ENCODE assay signal across 9 cellular contexts in the genomic region with DNA sequence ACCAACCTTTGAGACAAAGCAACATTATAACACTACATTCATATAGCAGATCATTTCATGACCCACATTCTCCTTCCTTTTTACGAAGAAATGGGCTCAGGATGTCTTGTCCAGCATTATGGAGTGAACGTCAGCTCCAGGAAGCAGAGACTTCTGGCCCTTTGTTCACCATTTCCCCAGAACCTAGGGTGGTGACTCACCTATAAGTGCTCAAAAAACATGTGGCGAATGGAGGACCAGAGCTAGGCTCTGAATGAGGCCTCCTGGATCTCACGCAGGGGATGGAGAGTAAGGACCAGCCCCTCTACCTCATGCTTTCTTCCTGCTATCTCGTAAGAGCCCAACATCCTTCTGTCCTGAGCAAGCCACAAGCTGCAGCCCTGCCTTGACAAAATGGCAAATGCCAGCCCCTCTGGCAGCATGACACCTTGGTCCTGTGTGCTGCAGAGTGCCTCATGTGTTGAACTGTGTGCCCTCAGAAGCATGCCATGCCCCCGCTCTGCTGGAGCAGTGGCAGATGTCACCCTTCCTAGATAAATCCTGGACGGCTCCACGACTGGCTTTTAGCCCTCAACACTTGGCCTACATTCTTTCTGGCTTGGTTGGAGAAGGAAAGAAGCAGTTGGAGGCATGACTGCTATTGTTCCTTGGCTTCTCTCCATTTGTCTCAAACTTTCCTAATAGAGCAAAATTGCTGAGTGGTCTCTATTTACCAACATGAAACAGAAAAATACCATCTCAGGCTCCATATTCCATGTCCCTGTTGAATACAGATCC. TPM values are rescaled to one million over a fixed set of nuclear protein-coding genes. Genes with fewer than 3 reads are reported as not detected.
DNase-seq lines count a peak whose midpoint lies in the region; ATAC-seq and TF ChIP-seq lines count a peak whose summit lies in the region.
"Had no signal": no experiment of that assay in that cellular context is flagged by ENCODE, and none has a peak within 500 bp of the region (broad histone marks: within the 10 kb centered on the region; RNA-seq: fewer than 3 reads in every experiment).

No MANE protein-coding gene starts in this region.

- H4K20me1 ChIP-seq in BLaER1 treated with 17β-estradiol and CSF1 and Interleukin-3, amounts not matched to agents 10 nM and 100 nM = peaks cover 0 to 47% (median 30%) of the 10 kb centered on the region in 11 experiments; a peak in 18 of 22 replicates

- H3K27me3 ChIP-seq in BLaER1 treated with 17β-estradiol and CSF1 and Interleukin-3, amounts not matched to agents 10 nM and 100 nM = no peaks in the 10 kb centered on the region
- H3K27me3 ChIP-seq in RWPE2 (ENCODE audit: insufficient read depth, poor library complexity, severe bottlenecking) = no peaks in the 10 kb centered on the region
- no peaks in the 10 kb centered on the region for H3K27me3 ChIP-seq in neutrophil

- no peaks in the 10 kb centered on the region for H3K9me3 ChIP-seq in BLaER1 treated with 17β-estradiol and CSF1 and Interleukin-3, amounts not matched to agents 10 nM and 100 nM (replicated peaks in 1 of 11)
- no peaks in the 10 kb centered on the region for H3K9me3 ChIP-seq in RWPE2 (ENCODE audit: severe bottlenecking)
- no peaks in the 10 kb centered on the region for H3K9me3 ChIP-seq in neutrophil

- H3K4me2 ChIP-seq in BLaER1 treated with 17β-estradiol and CSF1 and Interleukin-3, amounts not matched to agents 10 nM and 100 nM = peak overlapping the region; percentile 2 to 89 (median 77); a peak in 19 of 22 replicates

- H3K4me1 ChIP-seq in BLaER1 treated with 17β-estradiol and CSF1 and Interleukin-3, amounts not matched to agents 10 nM and 100 nM = peaks cover 76 to 94% (median 82%) of the 10 kb centered on the region in 10 experiments
- H3K4me1 ChIP-seq in RWPE2 (ENCODE audit: insufficient read depth, poor library complexity, severe bottlenecking) (peaks cover 49% of the 10 kb centered on the region), neutrophil (ENCODE audit: control insufficient read depth in 1 of 2, insufficient read depth in 1 of 2, low read depth in 1 of 2, low read length in 1 of 2) (peaks cover 64 to 68% of the 10 kb centered on the region in 2 experiments)

- peak overlapping the region in 1 of 11 experiments; percentile 26; a peak in 1 of 22 replicates for H3K9ac ChIP-seq in BLaER1 treated with 17β-estradiol and CSF1 and Interleukin-3, amounts not matched to agents 10 nM and 100 nM

- ATAC-seq in RWPE2 (ENCODE audit: low read depth) (no peak), HG03108 (IDR thresholded peaks at IDR 0.05; ENCODE audit: unreplicated experiment) (no peak)

- no peak overlapping the region for H3K4me3 ChIP-seq in BLaER1 treated with 17β-estradiol and CSF1 and Interleukin-3, amounts not matched to agents 10 nM and 100 nM
- no peak overlapping the region for H3K4me3 ChIP-seq in RWPE2 (ENCODE audit: severe bottlenecking)
- no peak overlapping the region for H3K4me3 ChIP-seq in fibroblast of the aortic adventitia (ENCODE audit: low read depth, low read length)
- no peak overlapping the region for H3K4me3 ChIP-seq in neutrophil (ENCODE audit: low read depth in 1 of 2, low read length in 1 of 2)

- DNase-seq in RWPE2 (ENCODE audit: low spot score) = no peak
- DNase-seq in fibroblast of the aortic adventitia (ENCODE audit: low read depth) = peak; percentile 67
- no peak for DNase-seq in NCI-H345 treated with DMSO at 0.1 percent for 48 hours (lab: John Stamatoyannopoulos, UW; ENCODE audit: unreplicated experiment)
- no peak for DNase-seq in GM10266 (ENCODE audit: extremely low spot score)
- no peak for DNase-seq in mucosa of gallbladder (ENCODE audit: low spot score)
- DNase-seq: MV-4-11 had no signal

- H3K27ac ChIP-seq in BLaER1 treated with 17β-estradiol and CSF1 and Interleukin-3, amounts not matched to agents 10 nM and 100 nM = peak overlapping the region in 5 of 11 experiments; percentile 1 to 52 (median 26); a peak in 1 of 22 replicates
- H3K27ac ChIP-seq in RWPE2 (ENCODE audit: poor library complexity, severe bottlenecking) (peak overlapping the region; percentile 5), neutrophil (peak overlapping the region; percentile 100)

- no peak for TF ChIP-seq CTCF in RWPE2 (IDR thresholded peaks at IDR 0.05; ENCODE audit: poor library complexity, severe bottlenecking)
- no peak for TF ChIP-seq CTCF in fibroblast of the aortic adventitia (IDR thresholded peaks at IDR 0.05; ENCODE audit: insufficient read depth, low read length)
- TF ChIP-seq CTCF in neutrophil (IDR thresholded peaks at IDR 0.05) = no peak
- no peak for TF ChIP-seq CTCF in GM10266 (IDR thresholded peaks at IDR 0.05; ENCODE audit: control insufficient read depth, insufficient read depth, low read depth, missing control alignments)

- H3K36me3 ChIP-seq in BLaER1 treated with 17β-estradiol and CSF1 and Interleukin-3, amounts not matched to agents 10 nM and 100 nM = peaks cover 11 to 44% (median 25%) of the 10 kb centered on the region in 11 experiments; a peak in 20 of 22 replicates
- peaks cover 32% of the 10 kb centered on the region for H3K36me3 ChIP-seq in RWPE2 (ENCODE audit: low read depth)
- H3K36me3 ChIP-seq in neutrophil = peaks cover 11% of the 10 kb centered on the region

RNA-seq across cellular contexts. Expression of a gene that starts 6.5 kb away (rescaled TPM):
- total RNA-seq in fibroblast of the aortic adventitia (ENCODE audit: low replicate concordance) (9.6 and 25.4 TPM in 2 replicates), mucosa of gallbladder (19.4 TPM)

RNA-seq across cellular contexts. Expression of a gene that starts 45.1 kb away (rescaled TPM):
- total RNA-seq in fibroblast of the aortic adventitia (ENCODE audit: low replicate concordance) (4.3 and 11.4 TPM in 2 replicates), mucosa of gallbladder (34.6 TPM)
